14 cellular contexts compared by ENCODE assay signal in genomic region chr9:127539982-127540663, GRCh38.
DNase-seq lines count a peak whose midpoint lies in the region; ATAC-seq and TF ChIP-seq lines count a peak whose summit lies in the region.
"Had no signal": no experiment of that assay in that cellular context is flagged by ENCODE, and none has a peak within 500 bp of the region (broad histone marks: within the 10 kb centered on the region; RNA-seq: fewer than 3 reads in every experiment).

No MANE protein-coding gene starts in this region.

- DNase-seq in adipocyte (ENCODE audit: low read depth) (no peak), foreskin keratinocyte (no peak), suprapubic skin (ENCODE audit: low spot score in 2 of 2) (no peak), NCI-H1048 (lab: John Stamatoyannopoulos, UW) (no peak), SW 1271 (lab: John Stamatoyannopoulos, UW) (no peak)
- DNase-seq: activated naive CD4-positive, alpha-beta T cell treated with anti-CD3 and anti-CD28 coated beads for 36 hours; NCI-H2227 treated with DMSO at 0.1 percent for 48 hours; stimulated activated CD4-positive, alpha-beta T cell treated with anti-CD3 and anti-CD28 coated beads, Interleukin-4, amount 100 ng/mL, for 4 hours; stimulated activated naive CD8-positive, alpha-beta T cell treated with anti-CD3 and anti-CD28 coated beads, Interleukin-15, Interleukin-2, amounts not matched to agents 100 U/mL and 50 U/mL, for 24 hours had no signal

- H3K9me3 ChIP-seq in HEK293 (ENCODE audit: control insufficient read depth, insufficient read depth, low read depth, low read length) (no peaks in the 10 kb centered on the region), adipocyte (ENCODE audit: control insufficient read depth, low read length) (no peaks in the 10 kb centered on the region), suprapubic skin (no peaks in the 10 kb centered on the region)

- H3K27me3 ChIP-seq in adipocyte (replicated peaks; ENCODE audit: control insufficient read depth, insufficient read depth, low read length) = no peaks in the 10 kb centered on the region
- H3K27me3 ChIP-seq in foreskin keratinocyte = no peaks in the 10 kb centered on the region
- H3K27me3 ChIP-seq in suprapubic skin = no peaks in the 10 kb centered on the region
- H3K27me3 ChIP-seq: dorsolateral prefrontal cortex had no signal

- CTCF ChIA-PET in HEK293 (lab: Yijun Ruan, JAX) = interaction anchor here (0.6 to 2.2 kb wide), 7 partner anchors 9 to 49 kb away, joined by 3 to 8 read pairs (median 5); no protein-coding TSS in a partner anchor

- 65% methylated on average over 13 of the region's 15 CpGs for WGBS in suprapubic skin

- no peak overlapping the region for H3K4me3 ChIP-seq in HEK293 (ENCODE audit: low read depth, low read length)
- H3K4me3 ChIP-seq in adipocyte (ENCODE audit: low read length) = no peak overlapping the region
- no peak overlapping the region for H3K4me3 ChIP-seq in suprapubic skin
- H3K4me3 ChIP-seq: dorsolateral prefrontal cortex had no signal

- H3K27ac ChIP-seq in HEK293 (ENCODE audit: extremely low read depth, low read depth, low read length) = no peak overlapping the region
- peak overlapping the region; percentile 78 for H3K27ac ChIP-seq in foreskin keratinocyte
- H3K27ac ChIP-seq in suprapubic skin = peak overlapping the region; percentile 85

- peak overlapping the region; percentile 58 for H3K9ac ChIP-seq in adipocyte (ENCODE audit: low read length)

- no peak for TF ChIP-seq CTCF in HEK293 (tag by site-specific recombination; IDR thresholded peaks at IDR 0.05)
- TF ChIP-seq CTCF in foreskin keratinocyte (conservative IDR thresholded peaks at IDR 0.05) = no peak
- no peak for TF ChIP-seq CTCF in suprapubic skin (IDR thresholded peaks at IDR 0.05)

- TF ChIP-seq EP300 in suprapubic skin (IDR thresholded peaks at IDR 0.05) = no peak

- POLR2A ChIA-PET in HEK293 (lab: Yijun Ruan, JAX) = interaction anchor here (1.1 kb wide), 1 partner anchor 22 kb away, joined by 4 read pairs; no protein-coding TSS in a partner anchor

- H3K4me1 ChIP-seq in HEK293 (ENCODE audit: control insufficient read depth, insufficient read depth, low read length) = no peaks in the 10 kb centered on the region
- H3K4me1 ChIP-seq in adipocyte (ENCODE audit: control insufficient read depth, insufficient read depth, low read length) = peaks cover 74% of the 10 kb centered on the region
- H3K4me1 ChIP-seq in foreskin keratinocyte = peaks cover 48% of the 10 kb centered on the region
- peaks cover 98% of the 10 kb centered on the region for H3K4me1 ChIP-seq in suprapubic skin

- ATAC-seq in foreskin keratinocyte (no peak), HG03432 (IDR thresholded peaks at IDR 0.05; ENCODE audit: unreplicated experiment) (no peak), HG03521 (IDR thresholded peaks at IDR 0.05; ENCODE audit: unreplicated experiment) (no peak)
- ATAC-seq: left ventricle myocardium superior; stimulated activated naive CD8-positive, alpha-beta T cell treated with anti-CD3 and anti-CD28 coated beads, Interleukin-15, Interleukin-2, amounts not matched to agents 100 U/mL and 50 U/mL, for 24 hours had no signal

- H3K36me3 ChIP-seq in HEK293 (ENCODE audit: control insufficient read depth in 2 of 2, insufficient read depth in 1 of 2, low read length in 2 of 2) (no peaks in the 10 kb centered on the region), adipocyte (ENCODE audit: control insufficient read depth, insufficient read depth, low read length, severe bottlenecking) (no peaks in the 10 kb centered on the region), suprapubic skin (peaks cover 4% of the 10 kb centered on the region)

- TF ChIP-seq POLR2A in suprapubic skin (IDR thresholded peaks at IDR 0.05) = no peak

TF ChIP-seq in HEK293, 187 proteins besides CTCF, POLR2A, EP300 and RAD21:
- TF ChIP-seq ZNF155 (tag by site-specific recombination; IDR thresholded peaks at IDR 0.05) (no peak), GLI4 (tag by site-specific recombination; IDR thresholded peaks at IDR 0.05) (0 out of 2 replicates have a peak, but pooled peaks have one; percentile 46)
